ENCODE assay signal across 25 cellular contexts in the genomic region with DNA sequence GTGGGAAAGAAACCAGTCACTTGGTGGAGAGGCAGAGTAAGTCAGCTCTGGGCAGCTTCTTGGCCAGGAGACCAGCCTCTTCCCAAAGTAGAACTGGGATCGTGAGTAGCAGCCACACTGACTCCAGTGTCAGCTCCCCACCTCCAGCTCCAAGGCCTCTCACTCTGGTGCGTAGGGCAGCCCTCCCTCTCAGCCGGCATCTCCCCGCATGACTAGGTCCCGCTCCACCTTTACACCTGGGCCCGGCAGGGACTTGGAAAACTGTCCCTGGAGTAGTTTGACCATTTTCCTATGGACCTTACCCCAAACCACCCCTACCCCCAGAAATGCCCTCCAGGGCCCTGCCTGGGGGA. TPM values are rescaled to one million over a fixed set of nuclear protein-coding genes. Genes with fewer than 3 reads are reported as not detected.
"Had no signal": no experiment of that assay in that cellular context is flagged by ENCODE, and none has a peak within 500 bp of the region (broad histone marks: within the 10 kb centered on the region; RNA-seq: fewer than 3 reads in every experiment).

No MANE protein-coding gene starts in this region.

- H3K27ac Mint-ChIP-seq: immature natural killer cell; natural killer cell treated with Interleukin-12 subunit alpha and Interleukin-12 subunit beta and Interleukin-15 and Interleukin-18, amount 100 ng/mL, for 72 hours; stimulated activated naive CD8-positive, alpha-beta T cell treated with anti-CD3 and anti-CD28 coated beads, Interleukin-15, Interleukin-2, amounts not matched to agents 100 ng/mL and 50 ng/mL, for 24 hours had no signal

- H3K9me3 Mint-ChIP-seq: immature natural killer cell; natural killer cell treated with Interleukin-12 subunit alpha and Interleukin-12 subunit beta and Interleukin-15 and Interleukin-18, amount 100 ng/mL, for 72 hours; stimulated activated memory B cell treated with anti-CD40 and anti-IgM and Interleukin-4, amounts not matched to agents 10 μg/mL and 1 μg/mL and 100 μg/mL, for 72 hours; stimulated activated naive CD8-positive, alpha-beta T cell treated with anti-CD3 and anti-CD28 coated beads, Interleukin-15, Interleukin-2, amounts not matched to agents 100 ng/mL and 50 ng/mL, for 24 hours had no signal

- H3K4me1 Mint-ChIP-seq: immature natural killer cell had no signal

- H3K36me3 ChIP-seq: colonic mucosa, esophagus squamous epithelium, gastroesophageal sphincter, right lobe of liver, spleen, tibial nerve had no signal

- H3K27ac ChIP-seq: colonic mucosa, gastroesophageal sphincter, psoas muscle, right lobe of liver, spleen, tibial nerve had no signal

- H3K9me3 ChIP-seq: colonic mucosa, esophagus squamous epithelium, gastroesophageal sphincter, psoas muscle, right lobe of liver, spleen, tibial nerve had no signal

- H3K4me3 Mint-ChIP-seq: immature natural killer cell; natural killer cell treated with Interleukin-12 subunit alpha and Interleukin-12 subunit beta and Interleukin-15 and Interleukin-18, amount 100 ng/mL, for 72 hours; stimulated activated memory B cell treated with anti-CD40 and anti-IgM and Interleukin-4, amounts not matched to agents 10 μg/mL and 1 μg/mL and 100 μg/mL, for 72 hours; stimulated activated naive CD8-positive, alpha-beta T cell treated with anti-CD3 and anti-CD28 coated beads, Interleukin-15, Interleukin-2, amounts not matched to agents 100 ng/mL and 50 ng/mL, for 24 hours had no signal

- H3K36me3 Mint-ChIP-seq: immature natural killer cell; natural killer cell treated with Interleukin-12 subunit alpha and Interleukin-12 subunit beta and Interleukin-15 and Interleukin-18, amount 100 ng/mL, for 72 hours; stimulated activated memory B cell treated with anti-CD40 and anti-IgM and Interleukin-4, amounts not matched to agents 10 μg/mL and 1 μg/mL and 100 μg/mL, for 72 hours had no signal

- H3K27me3 ChIP-seq: colonic mucosa, right lobe of liver had no signal

- DNase-seq: colonic mucosa; dermis blood vessel endothelial cell; esophagus squamous epithelium; foreskin fibroblast; immature natural killer cell; left cardiac atrium; left ventricle myocardium superior; mesenchymal stem cell; midbrain; psoas muscle; retina; right lobe of liver; spleen; stimulated activated CD4-positive, alpha-beta T cell treated with anti-CD3 and anti-CD28 coated beads, Interleukin-15, amount 100 ng/mL, for 24 hours; stimulated activated CD4-positive, alpha-beta T cell treated with anti-CD3 and anti-CD28 coated beads, Interleukin-1b, Interleukin-23, amount 100 ng/mL, for 48 hours; stimulated activated CD4-positive, alpha-beta T cell treated with anti-CD3 and anti-CD28 coated beads, Interleukin-4, amount 100 ng/mL, for 24 hours had no signal

- H3K4me3 ChIP-seq: colonic mucosa, esophagus squamous epithelium, gastroesophageal sphincter, lung, psoas muscle, right lobe of liver, spleen, tibial nerve had no signal

- ATAC-seq: gastroesophageal sphincter; left cardiac atrium; left ventricle myocardium superior; psoas muscle; right lobe of liver; stimulated activated memory B cell treated with anti-CD40 and anti-IgM and Interleukin-4, amounts not matched to agents 10 μg/mL and 1 μg/mL and 100 μg/mL, for 72 hours had no signal

RNA-seq across cellular contexts. Expression of gene STRA6, which starts 3.3 kb away (rescaled TPM):
- total RNA-seq: colonic mucosa; left cardiac atrium; left ventricle myocardium superior; natural killer cell treated with Interleukin-12 subunit alpha and Interleukin-12 subunit beta and Interleukin-15 and Interleukin-18, amount 100 ng/mL, for 72 hours; psoas muscle had no signal
- polyA plus RNA-seq: immature natural killer cell, keratinocyte had no signal

RNA-seq across cellular contexts. Expression of gene ISLR, which starts 25.8 kb away (rescaled TPM):
- total RNA-seq: epithelial cell of proximal tubule; natural killer cell treated with Interleukin-12 subunit alpha and Interleukin-12 subunit beta and Interleukin-15 and Interleukin-18, amount 100 ng/mL, for 72 hours had no signal
- polyA plus RNA-seq: immature natural killer cell, keratinocyte had no signal

RNA-seq across cellular contexts. Expression of gene CCDC33, which starts 36.9 kb away (rescaled TPM):
- total RNA-seq: dermis blood vessel endothelial cell; esophagus squamous epithelium; gastroesophageal sphincter; left cardiac atrium; left ventricle myocardium superior; natural killer cell treated with Interleukin-12 subunit alpha and Interleukin-12 subunit beta and Interleukin-15 and Interleukin-18, amount 100 ng/mL, for 72 hours; omental fat pad; psoas muscle; right lobe of liver; spleen; tibial nerve had no signal
- polyA plus RNA-seq: immature natural killer cell, keratinocyte had no signal
